ENCODE assay signal across 8 cellular contexts in the genomic region with DNA sequence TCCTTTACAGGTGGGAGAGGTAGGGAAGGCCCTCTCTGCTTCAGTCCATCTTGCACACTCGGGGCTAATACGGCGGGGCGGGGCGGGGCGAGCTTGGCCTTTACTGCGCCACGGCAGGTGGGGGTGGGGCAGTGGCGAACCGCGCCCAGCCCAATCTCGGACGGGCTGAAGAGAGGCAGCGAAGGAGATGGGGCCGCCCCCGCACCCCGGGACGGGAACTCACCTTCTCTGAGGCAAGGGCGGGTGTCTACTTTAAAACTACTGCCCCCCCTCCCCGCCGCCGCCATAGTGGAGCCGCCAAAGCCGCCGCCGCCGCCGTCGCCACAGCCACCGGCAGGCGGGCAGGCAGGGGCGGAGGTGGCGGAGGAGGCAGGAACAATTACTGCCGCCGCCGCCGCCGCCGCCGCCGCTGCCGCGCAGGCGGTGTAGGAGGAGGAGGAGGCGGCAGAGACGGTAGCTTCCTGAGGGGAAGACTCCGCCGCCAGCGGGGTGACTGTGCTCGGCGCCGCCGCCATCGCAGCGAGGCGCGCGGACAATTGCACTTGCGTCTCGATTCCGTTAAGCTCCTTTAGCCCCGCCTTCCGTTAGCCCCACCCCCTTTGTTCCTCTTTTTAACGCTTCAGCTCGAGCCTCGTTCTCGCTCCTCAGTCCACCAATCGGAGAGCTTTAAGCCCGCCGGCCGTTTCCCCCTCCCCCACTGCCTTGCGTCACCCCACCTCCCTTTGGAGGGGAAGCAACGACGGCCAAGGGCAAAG. TPM values are rescaled to one million over a fixed set of nuclear protein-coding genes. Genes with fewer than 3 reads are reported as not detected.
DNase-seq lines count a peak whose midpoint lies in the region; ATAC-seq and TF ChIP-seq lines count a peak whose summit lies in the region.

A gene (minus strand): TSS at position 534 of the 755 bp plus-strand sequence. CDS start 19 bp downstream, at position 515.

- no peak within 1 kb of the TSS for H2AK5ac ChIP-seq in IMR-90 (ENCODE audit: low read depth, low read length)

- H3K4me2 ChIP-seq in IMR-90 (ENCODE audit: low read depth, low read length) (peak within 1 kb of the TSS; percentile 62; the same call in 1 of the 2 replicates), PC-9 (peak within 1 kb of the TSS; percentile 72)

- H3K4me1 ChIP-seq in IMR-90 (ENCODE audit: control insufficient read depth, insufficient read depth, low read length) = no peaks in the 10 kb centered on the region
- H3K4me1 ChIP-seq in PC-9 (replicated peaks; ENCODE audit: insufficient read depth) = no peaks in the 10 kb centered on the region

- H2BK20ac ChIP-seq in IMR-90 (ENCODE audit: low read depth, low read length) = no peak within 1 kb of the TSS

- H2BK15ac ChIP-seq in IMR-90 (ENCODE audit: low read depth, low read length) = no peak within 1 kb of the TSS

- no peak within 1 kb of the TSS for H2BK5ac ChIP-seq in IMR-90 (ENCODE audit: low read depth, low read length, poor library complexity, severe bottlenecking)

- no peak within 1 kb of the TSS for H3K18ac ChIP-seq in IMR-90 (ENCODE audit: low read depth, low read length)

- H3K27me3 ChIP-seq in IMR-90 (ENCODE audit: control insufficient read depth, insufficient read depth, low read length) (no peaks in the 10 kb centered on the region), PC-9 (ENCODE audit: insufficient read depth, low read depth) (no peaks in the 10 kb centered on the region)

- no TSS peak for BruUV-seq in IMR-90 (replicated peaks; lab: Mats Ljungman, UMichigan)
- no TSS peak for BruUV-seq in PC-9 (replicated peaks; lab: Mats Ljungman, UMichigan)

- in situ Hi-C loops in IMR-90 (cut with MboI; ENCODE audit: low sequenced_read_pairs) = no loop called here

- no peaks in the 10 kb centered on the region for H3K9me1 ChIP-seq in IMR-90 (ENCODE audit: insufficient read depth, low read length)

- dilution Hi-C loops in IMR-90 (cut with HindIII; ENCODE audit: low sequenced_read_pairs, unreplicated experiment) = no loop called here

- no peaks in the 10 kb centered on the region for H3F3A ChIP-seq in PC-9 (ENCODE audit: insufficient read depth, low read depth)

- peak; percentile 91 for DNase-seq in DMS153 (lab: John Stamatoyannopoulos, UW)
- peak; percentile 43 for DNase-seq in IMR-90
- peak in 1 of 2 experiments; percentile 7 for DNase-seq in PC-9
- DNase-seq in activated T-cell treated with anti-CD3 and anti-CD28 coated beads, Interleukin-2, amount 50 U/mL, for 72 hours = peak; percentile 89 to 92
- DNase-seq in fibroblast of mammary gland (ENCODE audit: low read depth) = peak; percentile 68
- peak; percentile 72 to 97 (median 88) for DNase-seq in naive thymus-derived CD8-positive, alpha-beta T cell
- DNase-seq in stimulated activated naive B cell treated with anti-CD40 and anti-IgM and Interleukin-4, amounts not matched to agents 10 μg/mL and 1 μg/mL and 100 μg/mL, for 72 hours = peak; percentile 85

- H3K4me3 ChIP-seq in IMR-90 (ENCODE audit: insufficient read depth, low read depth, low read length) (peak within 1 kb of the TSS; percentile 37), PC-9 (peak within 1 kb of the TSS; percentile 58; the same call in 1 of the 2 replicates), fibroblast of mammary gland (ENCODE audit: control insufficient read depth, low read depth, low read length) (peak within 1 kb of the TSS; percentile 22)

- peak within 1 kb of the TSS; percentile 73 to 96 for H3K4me3 Mint-ChIP-seq in activated T-cell treated with anti-CD3 and anti-CD28 coated beads, Interleukin-2, amount 50 U/mL, for 72 hours
- H3K4me3 Mint-ChIP-seq in naive thymus-derived CD8-positive, alpha-beta T cell = peak within 1 kb of the TSS; percentile 88 to 94 (median 92)
- H3K4me3 Mint-ChIP-seq in stimulated activated naive B cell treated with anti-CD40 and anti-IgM and Interleukin-4, amounts not matched to agents 10 μg/mL and 1 μg/mL and 100 μg/mL, for 72 hours = peak within 1 kb of the TSS; percentile 86 to 87

- intact Hi-C loops in IMR-90 (cut with micrococcal nuclease) (no loop called here), PC-9 (cut with micrococcal nuclease; ENCODE audit: unreplicated experiment) (no loop called here)

- no peaks in the 10 kb centered on the region for H3K9me2 ChIP-seq in PC-9 (ENCODE audit: insufficient read depth)

- H3K9me3 ChIP-seq in IMR-90 (ENCODE audit: control insufficient read depth, insufficient read depth, low read length) (no peaks in the 10 kb centered on the region), PC-9 (ENCODE audit: insufficient read depth, low read depth) (no peaks in the 10 kb centered on the region)

- H3K27ac ChIP-seq in IMR-90 (ENCODE audit: insufficient read depth, low read length) (no peak within 1 kb of the TSS), PC-9 (no peak within 1 kb of the TSS)

- no peak within 1 kb of the TSS for H3K4ac ChIP-seq in IMR-90 (ENCODE audit: low read depth, low read length)

- H3K9me3 Mint-ChIP-seq in activated T-cell treated with anti-CD3 and anti-CD28 coated beads, Interleukin-2, amount 50 U/mL, for 72 hours = peaks cover 0 to 7% of the 10 kb centered on the region in 2 donors
- H3K9me3 Mint-ChIP-seq in naive thymus-derived CD8-positive, alpha-beta T cell = peaks cover 0 to 4% (median 0%) of the 10 kb centered on the region in 9 donors
- peaks cover 4% of the 10 kb centered on the region in 2 donors for H3K9me3 Mint-ChIP-seq in stimulated activated naive B cell treated with anti-CD40 and anti-IgM and Interleukin-4, amounts not matched to agents 10 μg/mL and 1 μg/mL and 100 μg/mL, for 72 hours

- no peak within 1 kb of the TSS for H3K9ac ChIP-seq in IMR-90 (ENCODE audit: low read depth, low read length)

- no peak within 1 kb of the TSS for H4K8ac ChIP-seq in IMR-90 (ENCODE audit: low read depth in 2 of 2, low read length in 2 of 2)

- peak within 1 kb of the TSS; percentile 77 for H2AK9ac ChIP-seq in IMR-90 (replicated peaks; ENCODE audit: low read depth, low read length, poor library complexity)

- H3K36me3 ChIP-seq in IMR-90 (ENCODE audit: control insufficient read depth, insufficient read depth, low read length) (no peaks in the 10 kb centered on the region), PC-9 (ENCODE audit: low read depth) (no peaks in the 10 kb centered on the region)

- TF ChIP-seq RAD21 in IMR-90 (IDR thresholded peaks at IDR 0.05; ENCODE audit: low read length) = no peak

- H3K79me2 ChIP-seq in PC-9 (ENCODE audit: low read depth) = no peaks in the 10 kb centered on the region

- no peaks in the 10 kb centered on the region for H4K20me1 ChIP-seq in IMR-90 (ENCODE audit: insufficient read depth, low read length)
- H4K20me1 ChIP-seq in PC-9 (ENCODE audit: insufficient read depth) = no peaks in the 10 kb centered on the region

- TF ChIP-seq POLR2A in IMR-90 (IDR thresholded peaks at IDR 0.05; ENCODE audit: low read depth, low read length) = no peak

- peak within 1 kb of the TSS; percentile 72 for H3K27ac Mint-ChIP-seq in activated T-cell treated with anti-CD3 and anti-CD28 coated beads, Interleukin-2, amount 50 U/mL, for 72 hours
- H3K27ac Mint-ChIP-seq in naive thymus-derived CD8-positive, alpha-beta T cell = peak within 1 kb of the TSS; percentile 95 to 99 (median 97)
- peak within 1 kb of the TSS; percentile 97 for H3K27ac Mint-ChIP-seq in stimulated activated naive B cell treated with anti-CD40 and anti-IgM and Interleukin-4, amounts not matched to agents 10 μg/mL and 1 μg/mL and 100 μg/mL, for 72 hours

- H4K91ac ChIP-seq in IMR-90 (ENCODE audit: insufficient read depth, low read depth, low read length) = no peak within 1 kb of the TSS

- no peak within 1 kb of the TSS for H3K14ac ChIP-seq in IMR-90 (replicated peaks; ENCODE audit: low read depth, low read length)

- POLR2A ChIA-PET in IMR-90 (lab: Charles Lee; ENCODE audit: unreplicated experiment) (no interaction called here), PC-9 (lab: Charles Lee; ENCODE audit: unreplicated experiment) (no interaction called here)
- POLR2A ChIA-PET in naive thymus-derived CD8-positive, alpha-beta T cell (lab: Charles Lee) = interaction anchor here (0.6 to 1.8 kb wide), 15 partner anchors 28 to 1755 kb away, joined by 3 to 16 read pairs (median 5); a partner anchor contains a TSS

- ATAC-seq in GM21528 (IDR thresholded peaks at IDR 0.05; ENCODE audit: low FRiP score, unreplicated experiment) (peak; percentile 91), IMR-90 (ENCODE audit: low read depth) (peak; percentile 68)
- peak; percentile 90 to 91 for ATAC-seq in activated T-cell treated with anti-CD3 and anti-CD28 coated beads, Interleukin-2, amount 50 U/mL, for 72 hours (replicated peaks in 1 of 2)
- ATAC-seq in naive thymus-derived CD8-positive, alpha-beta T cell = peak; percentile 83 to 85
- peak; percentile 86 to 92 for ATAC-seq in stimulated activated naive B cell treated with anti-CD40 and anti-IgM and Interleukin-4, amounts not matched to agents 10 μg/mL and 1 μg/mL and 100 μg/mL, for 72 hours (replicated peaks)

- no peaks in the 10 kb centered on the region for H3K79me1 ChIP-seq in IMR-90 (ENCODE audit: low read depth in 1 of 2, low read length in 2 of 2)

- H3K36me3 Mint-ChIP-seq in activated T-cell treated with anti-CD3 and anti-CD28 coated beads, Interleukin-2, amount 50 U/mL, for 72 hours (ENCODE audit: insufficient read depth in 2 of 2) = peaks cover 4 to 9% of the 10 kb centered on the region in 2 donors
- H3K36me3 Mint-ChIP-seq in naive thymus-derived CD8-positive, alpha-beta T cell = peaks cover 0 to 4% (median 0%) of the 10 kb centered on the region in 3 donors
- H3K36me3 Mint-ChIP-seq in stimulated activated naive B cell treated with anti-CD40 and anti-IgM and Interleukin-4, amounts not matched to agents 10 μg/mL and 1 μg/mL and 100 μg/mL, for 72 hours = peaks cover 3 to 8% of the 10 kb centered on the region in 2 donors

- H3K4me1 Mint-ChIP-seq in activated T-cell treated with anti-CD3 and anti-CD28 coated beads, Interleukin-2, amount 50 U/mL, for 72 hours (ENCODE audit: low read depth) = no peaks in the 10 kb centered on the region
- peaks cover 16 to 30% (median 22%) of the 10 kb centered on the region in 4 donors for H3K4me1 Mint-ChIP-seq in naive thymus-derived CD8-positive, alpha-beta T cell
- H3K4me1 Mint-ChIP-seq in stimulated activated naive B cell treated with anti-CD40 and anti-IgM and Interleukin-4, amounts not matched to agents 10 μg/mL and 1 μg/mL and 100 μg/mL, for 72 hours = peaks cover 7 to 8% of the 10 kb centered on the region in 2 donors

- no peak within 1 kb of the TSS for H3K56ac ChIP-seq in IMR-90 (ENCODE audit: extremely low read depth, insufficient read depth, low read length)

- H2AFZ ChIP-seq in IMR-90 (replicated peaks; ENCODE audit: low read length, poor library complexity) (peak within 1 kb of the TSS; percentile 86), PC-9 (peak within 1 kb of the TSS; percentile 75)

- TF ChIP-seq CTCF in IMR-90 (conservative IDR thresholded peaks at IDR 0.05; ENCODE audit: low read depth, low read length) (no peak), PC-9 (conservative IDR thresholded peaks at IDR 0.05) (no peak), fibroblast of mammary gland (conservative IDR thresholded peaks at IDR 0.05; ENCODE audit: control insufficient read depth, insufficient read depth, low read depth, low read length) (no peak)

- H3K27me3 Mint-ChIP-seq in activated T-cell treated with anti-CD3 and anti-CD28 coated beads, Interleukin-2, amount 50 U/mL, for 72 hours (ENCODE audit: low read depth) = peaks cover 19% of the 10 kb centered on the region
- H3K27me3 Mint-ChIP-seq in naive thymus-derived CD8-positive, alpha-beta T cell = peaks cover 0 to 2% (median 0%) of the 10 kb centered on the region in 5 donors
- no peaks in the 10 kb centered on the region for H3K27me3 Mint-ChIP-seq in stimulated activated naive B cell treated with anti-CD40 and anti-IgM and Interleukin-4, amounts not matched to agents 10 μg/mL and 1 μg/mL and 100 μg/mL, for 72 hours

- no peak within 1 kb of the TSS for H4K5ac ChIP-seq in IMR-90 (ENCODE audit: low read depth, low read length)

- H2BK120ac ChIP-seq in IMR-90 (ENCODE audit: low read depth, low read length) = no peak within 1 kb of the TSS

- no peak within 1 kb of the TSS for H3K23ac ChIP-seq in IMR-90 (ENCODE audit: low read depth, low read length)

- CTCF ChIA-PET in IMR-90 (lab: Yijun Ruan, JAX) (no interaction called here), PC-9 (lab: Charles Lee) (no interaction called here)

- 46% methylated on average over 16 of the region's 74 CpGs; no CpG with 5 or more reads in 1 of the 2 experiments for WGBS in IMR-90 (ENCODE audit: extremely low coverage in 2 of 2, insufficient read length in 1 of 2), 2 experiments

RNA-seq across cellular contexts. Expression of the gene that starts here (rescaled TPM):
- total RNA-seq in IMR-90 (2012; rRNA removed) (not detected in 2 replicates), PC-9 (2021) (not detected in 2 replicates)
- 0.03 TPM in 1 of 2 replicates, not detected in the other for polyA plus RNA-seq in IMR-90 (2012; rRNA removed)
- polyA plus RNA-seq in IMR-90 (2012; cell fraction: cytosol; rRNA removed) = not detected in 2 replicates
- 0.13 TPM in 1 of 2 replicates, not detected in the other for polyA plus RNA-seq in IMR-90 (2012; cell fraction: nucleus; rRNA removed; ENCODE audit: low replicate concordance)
- 1 to 10 TPM; 7.8 to 9.2 TPM for total RNA-seq in activated T-cell treated with anti-CD3 and anti-CD28 coated beads, Interleukin-2, amount 50 U/mL, for 72 hours
- 10 to 100 TPM; 35.4 to 38.9 TPM for total RNA-seq in naive thymus-derived CD8-positive, alpha-beta T cell
- 1 to 10 TPM; 3.5 to 4.5 (median 4.3) TPM for polyA plus RNA-seq in naive thymus-derived CD8-positive, alpha-beta T cell

Comparison
In these comparisons a context has a peak if more than half of its experiments do, and no peak if none do; other contexts are left out.
1. Peak in DNase-seq, ATAC-seq, H3K4me3 ChIP-seq and H3K4me2 ChIP-seq in IMR-90; RNA of the gene not detected or under 1 TPM.